ENCODE assay signal across 1 cellular context in the genomic region with DNA sequence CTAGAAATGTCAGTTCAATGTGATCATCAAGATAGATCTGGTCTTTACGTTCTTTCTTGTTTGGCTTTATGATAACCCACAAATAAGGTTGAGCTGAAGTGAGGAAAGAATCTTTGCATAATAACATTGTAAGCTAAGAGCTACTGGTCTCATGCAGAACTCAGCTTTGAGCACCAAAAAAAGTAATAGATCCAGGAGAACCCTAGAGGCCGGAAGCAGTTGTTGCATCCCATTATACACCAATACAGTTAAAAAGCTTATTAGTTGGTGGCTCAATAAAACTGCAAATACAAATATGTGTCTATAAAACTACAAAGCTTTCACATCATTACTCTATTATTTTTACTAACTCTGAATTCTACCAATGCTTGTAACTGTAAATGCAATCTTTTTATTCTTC.
TF ChIP-seq lines count a peak whose summit lies in the region.

No MANE protein-coding gene starts in this region.

TF ChIP-seq in HCT116, 20 proteins besides CTCF, POLR2A, EP300 and RAD21 (continued from another document):
- TF ChIP-seq, protein P1, sequence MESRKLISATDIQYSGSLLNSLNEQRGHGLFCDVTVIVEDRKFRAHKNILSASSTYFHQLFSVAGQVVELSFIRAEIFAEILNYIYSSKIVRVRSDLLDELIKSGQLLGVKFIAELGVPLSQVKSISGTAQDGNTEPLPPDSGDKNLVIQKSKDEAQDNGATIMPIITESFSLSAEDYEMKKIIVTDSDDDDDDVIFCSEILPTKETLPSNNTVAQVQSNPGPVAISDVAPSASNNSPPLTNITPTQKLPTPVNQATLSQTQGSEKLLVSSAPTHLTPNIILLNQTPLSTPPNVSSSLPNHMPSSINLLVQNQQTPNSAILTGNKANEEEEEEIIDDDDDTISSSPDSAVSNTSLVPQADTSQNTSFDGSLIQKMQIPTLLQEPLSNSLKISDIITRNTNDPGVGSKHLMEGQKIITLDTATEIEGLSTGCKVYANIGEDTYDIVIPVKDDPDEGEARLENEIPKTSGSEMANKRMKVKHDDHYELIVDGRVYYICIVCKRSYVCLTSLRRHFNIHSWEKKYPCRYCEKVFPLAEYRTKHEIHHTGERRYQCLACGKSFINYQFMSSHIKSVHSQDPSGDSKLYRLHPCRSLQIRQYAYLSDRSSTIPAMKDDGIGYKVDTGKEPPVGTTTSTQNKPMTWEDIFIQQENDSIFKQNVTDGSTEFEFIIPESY (IDR thresholded peaks at IDR 0.05; ENCODE audit: extremely low read depth, insufficient replicate concordance, low read length) = no peak
- TF ChIP-seq CBX3 (IDR thresholded peaks at IDR 0.05; ENCODE audit: low read depth) (no peak), SIN3A (IDR thresholded peaks at IDR 0.05; ENCODE audit: low read depth) (no peak), POLR2AphosphoS5 (IDR thresholded peaks at IDR 0.05; ENCODE audit: low read depth, low read length) (no peak), EZH2phosphoT487 (IDR thresholded peaks at IDR 0.05; ENCODE audit: borderline replicate concordance) (no peak), SRF (IDR thresholded peaks at IDR 0.05; ENCODE audit: low read depth) (no peak), CEBPB (IDR thresholded peaks at IDR 0.05; ENCODE audit: low read depth) (no peak), ZNF274 (IDR thresholded peaks at IDR 0.05; ENCODE audit: low read depth, low read length) (no peak), SP1 (IDR thresholded peaks at IDR 0.05; ENCODE audit: low read depth) (no peak), ZFX (IDR thresholded peaks at IDR 0.05) (no peak)
